ENCODE assay signal across 13 cellular contexts in genomic region chr11:118321386-118322082, GRCh38. TPM values are rescaled to one million over a fixed set of nuclear protein-coding genes. Genes with fewer than 3 reads are reported as not detected.
DNase-seq lines count a peak whose midpoint lies in the region; ATAC-seq, FAIRE-seq and TF ChIP-seq lines count a peak whose summit lies in the region.
"Had no signal": no experiment of that assay in that cellular context is flagged by ENCODE, and none has a peak within 500 bp of the region (broad histone marks: within the 10 kb centered on the region; RNA-seq: fewer than 3 reads in every experiment).

No MANE protein-coding gene starts in this region.

- DNase-seq in GM13976 (ENCODE audit: low spot score) = peak; percentile 41
- DNase-seq in OCI-M1 (lab: John Stamatoyannopoulos, UW) = peak; percentile 75
- peak; percentile 32 for DNase-seq in HepG2 (ENCODE audit: low spot score)
- no peak for DNase-seq in nephron progenitor cell
- no peak for DNase-seq in foreskin melanocyte
- DNase-seq in A172 (ENCODE audit: low spot score) = no peak
- DNase-seq: activated CD4-positive, CD25-positive, alpha-beta regulatory T cell; posterior cingulate gyrus; stimulated activated CD4-positive, alpha-beta T cell treated with anti-CD3 and anti-CD28 coated beads, Interleukin-4, amount 100 ng/mL, for 24 hours had no signal

- no peak for TF ChIP-seq RAD21 in HepG2 (CRISPR knock-in tag; IDR thresholded peaks at IDR 0.05)

- peak overlapping the region in 1 of 11 experiments; percentile 5; a peak in 1 of 22 replicates for H3K9ac ChIP-seq in BLaER1 treated with 17β-estradiol and CSF1 and Interleukin-3, amounts not matched to agents 10 nM and 100 nM
- no peak overlapping the region for H3K9ac ChIP-seq in HepG2 (ENCODE audit: insufficient read depth, low read depth, low read length)

- no peaks in the 10 kb centered on the region for H3K36me3 Mint-ChIP-seq in nephron progenitor cell (ENCODE audit: low read depth)

- H4K20me1 ChIP-seq in BLaER1 treated with 17β-estradiol and CSF1 and Interleukin-3, amounts not matched to agents 10 nM and 100 nM = no peaks in the 10 kb centered on the region
- H4K20me1 ChIP-seq in HepG2 (ENCODE audit: insufficient read depth, low read length) = no peaks in the 10 kb centered on the region

- H3K9me3 ChIP-seq in BLaER1 treated with 17β-estradiol and CSF1 and Interleukin-3, amounts not matched to agents 10 nM and 100 nM (replicated peaks in 1 of 11) = peaks cover 0 to 5% (median 0%) of the 10 kb centered on the region in 11 experiments; a peak in 2 of 22 replicates
- H3K9me3 ChIP-seq in HepG2 (ENCODE audit: low read length) = no peaks in the 10 kb centered on the region

- peaks cover 48 to 66% (median 58%) of the 10 kb centered on the region in 10 experiments for H3K4me1 ChIP-seq in BLaER1 treated with 17β-estradiol and CSF1 and Interleukin-3, amounts not matched to agents 10 nM and 100 nM
- H3K4me1 ChIP-seq in HepG2 (ENCODE audit: insufficient read depth, low read length) = peaks cover 18% of the 10 kb centered on the region

- intact Hi-C loops in HepG2 (cut with micrococcal nuclease; ENCODE audit: unreplicated experiment) = no loop called here

- no peaks in the 10 kb centered on the region for H3K36me3 ChIP-seq in BLaER1 treated with 17β-estradiol and CSF1 and Interleukin-3, amounts not matched to agents 10 nM and 100 nM
- no peaks in the 10 kb centered on the region for H3K36me3 ChIP-seq in HepG2 (replicated peaks in 1 of 2; ENCODE audit: control insufficient read depth in 1 of 2, insufficient read depth in 2 of 2, low read length in 2 of 2)

- H3K79me2 ChIP-seq in HepG2 (ENCODE audit: insufficient read depth, low read length) = no peaks in the 10 kb centered on the region

- POLR2A ChIA-PET in HepG2 (lab: Yijun Ruan, JAX) = interaction anchor here (1.0 kb wide), 1 partner anchor 38 kb away, joined by 3 read pairs; the partner anchor contains the start of gene UBE4A

- peaks cover 30% of the 10 kb centered on the region for H3K27me3 Mint-ChIP-seq in nephron progenitor cell (ENCODE audit: low read depth, poor library complexity)

- peaks cover 4% of the 10 kb centered on the region for H3K9me3 Mint-ChIP-seq in nephron progenitor cell

- CTCF ChIA-PET in HepG2 (lab: Yijun Ruan, JAX; ENCODE audit: low intra/inter-chr PET ratio, low total read pairs) = no interaction called here

- 1% methylated on average over 5 of the region's 5 CpGs for whole genome bisulfite sequencing in HepG2 (ENCODE audit: low lambda C conversion rate)

- no peak overlapping the region for H3K4me3 ChIP-seq in BLaER1 treated with 17β-estradiol and CSF1 and Interleukin-3, amounts not matched to agents 10 nM and 100 nM
- H3K4me3 ChIP-seq in HepG2 (replicated peaks in 1 of 3; ENCODE audit: insufficient read depth in 1 of 3, low read depth in 2 of 3, low read length in 3 of 3) = no peak overlapping the region

- no peaks in the 10 kb centered on the region for H3K27me3 ChIP-seq in BLaER1 treated with 17β-estradiol and CSF1 and Interleukin-3, amounts not matched to agents 10 nM and 100 nM
- H3K27me3 ChIP-seq in HepG2 (ENCODE audit: control insufficient read depth in 1 of 2, insufficient read depth in 2 of 2, low read length in 2 of 2) = peaks cover 5 to 37% of the 10 kb centered on the region in 2 experiments; a peak in 3 of 5 replicates

- no peak overlapping the region for H3K4me3 Mint-ChIP-seq in nephron progenitor cell

- no peak overlapping the region for H3K27ac Mint-ChIP-seq in nephron progenitor cell

- peaks cover 6% of the 10 kb centered on the region for H3K4me1 Mint-ChIP-seq in nephron progenitor cell

- peak overlapping the region; percentile 16 to 95 (median 52); a peak in 21 of 22 replicates for H3K4me2 ChIP-seq in BLaER1 treated with 17β-estradiol and CSF1 and Interleukin-3, amounts not matched to agents 10 nM and 100 nM
- peak overlapping the region; percentile 38; the same call in 1 of the 2 replicates for H3K4me2 ChIP-seq in HepG2 (ENCODE audit: low read depth, low read length)

- no peak overlapping the region for H2AFZ ChIP-seq in HepG2 (ENCODE audit: low read length)

- in situ Hi-C loops in GM13976 (cut with MboI; ENCODE audit: low sequenced_read_pairs, unreplicated experiment) = no loop called here
- in situ Hi-C loops in HepG2 (cut with HindIII; ENCODE audit: extremely low pct_ligation_motif_present, low pct_unique_long_range_greater_than_20kb) = no loop called here

- BruUV-seq in HepG2 (replicated peaks; lab: Mats Ljungman, UMichigan) = no TSS peak

- ATAC-seq in HepG2 = peak; percentile 47; the same call in 2 of the 3 replicates
- no peak for ATAC-seq in GM21529 (IDR thresholded peaks at IDR 0.05; ENCODE audit: unreplicated experiment)

- TF ChIP-seq CTCF in GM13976 (IDR thresholded peaks at IDR 0.05; ENCODE audit: borderline replicate concordance, control extremely low read depth, extremely low read depth, insufficient read depth, missing control alignments) (no peak), HepG2 (CRISPR knock-in tag; IDR thresholded peaks at IDR 0.05) (no peak), nephron progenitor cell (IDR thresholded peaks at IDR 0.05) (no peak)

- FAIRE-seq in HepG2 (lab: Jason Lieb, UNC) = no peak
- FAIRE-seq: keratinocyte had no signal

- no peak for TF ChIP-seq EP300 in HepG2 (IDR thresholded peaks at IDR 0.05; ENCODE audit: low read depth in 2 of 2, low read length in 2 of 2)
- TF ChIP-seq EP300 in HepG2 (CRISPR knock-in tag; IDR thresholded peaks at IDR 0.05; ENCODE audit: borderline replicate concordance) = no peak

- TF ChIP-seq POLR2A in HepG2 (IDR thresholded peaks at IDR 0.05; ENCODE audit: insufficient read depth in 1 of 2, low read depth in 2 of 2, low read length in 2 of 2) = no peak

- H3K27ac ChIP-seq in BLaER1 treated with 17β-estradiol and CSF1 and Interleukin-3, amounts not matched to agents 10 nM and 100 nM = peak overlapping the region in 5 of 11 experiments; percentile 15 to 42 (median 34); a peak in 7 of 22 replicates
- H3K27ac ChIP-seq in HepG2 (ENCODE audit: extremely low read length, insufficient read depth, low read length) = no peak overlapping the region

RNA-seq across cellular contexts. Expression of gene CD3E, which starts 17.0 kb away (rescaled TPM):
- not detected in 2 replicates for total RNA-seq in HepG2 (2016; rRNA removed; fragmentation: Illumina TruSeq; extraction: Trizol)
- not detected in 2 replicates for total RNA-seq in HepG2 (2016; cell fraction: cytosol; rRNA removed; fragmentation: Illumina TruSeq; extraction: Trizol; ENCODE audit: low read depth)
- not detected in 2 replicates for total RNA-seq in HepG2 (2016; cell fraction: insoluble cytoplasmic fraction; rRNA removed; fragmentation: Illumina TruSeq; extraction: Trizol)
- total RNA-seq in HepG2 (2016; cell fraction: membrane; rRNA removed; fragmentation: Illumina TruSeq; extraction: Trizol) = not detected in 2 replicates
- total RNA-seq in HepG2 (2016; cell fraction: nucleus; rRNA removed; fragmentation: Illumina TruSeq; extraction: Trizol) = not detected in 2 replicates
- not detected in 2 replicates for polyA plus RNA-seq in HepG2 (2011; rRNA removed)
- polyA plus RNA-seq in HepG2 (2011; cell fraction: cytosol; rRNA removed) = not detected in 2 replicates
- polyA plus RNA-seq in HepG2 (2011; cell fraction: nucleus; rRNA removed) = not detected in 2 replicates
- not detected in 2 replicates for polyA plus RNA-seq in HepG2 (2012)
- not detected in 2 replicates for polyA plus RNA-seq in HepG2 (2016; cell fraction: cytosol; fragmentation: Illumina TruSeq; extraction: Trizol; ENCODE audit: low read depth)
- polyA plus RNA-seq in HepG2 (2016; cell fraction: insoluble cytoplasmic fraction; fragmentation: Illumina TruSeq; extraction: Trizol; ENCODE audit: low read depth) = not detected in 2 replicates
- polyA plus RNA-seq in HepG2 (2016; cell fraction: membrane; fragmentation: Illumina TruSeq; extraction: Trizol; ENCODE audit: low read depth) = not detected in 2 replicates
- polyA plus RNA-seq in HepG2 (2016; cell fraction: nucleus; fragmentation: Illumina TruSeq; extraction: Trizol; ENCODE audit: insufficient read depth, low read depth) = not detected in 2 replicates
- not detected in 2 replicates for polyA minus RNA-seq in HepG2 (2011; rRNA and poly(A)+ RNA removed; ENCODE audit: low replicate concordance)
- not detected in 2 replicates for polyA minus RNA-seq in HepG2 (2011; cell fraction: cytosol; rRNA and poly(A)+ RNA removed)
- polyA minus RNA-seq in HepG2 (2011; cell fraction: nucleus; rRNA and poly(A)+ RNA removed) = not detected in 2 replicates
- total RNA-seq in A172 (2014; rRNA removed; shearing (Covaris generic)) = not detected in 2 replicates
- total RNA-seq: cerebellum had no signal
- polyA plus RNA-seq: keratinocyte had no signal

RNA-seq across cellular contexts. Expression of gene CD3D, which starts 21.0 kb away (rescaled TPM):
- 0.25 and 0.66 TPM in 2 replicates for total RNA-seq in HepG2 (2016; rRNA removed; fragmentation: Illumina TruSeq; extraction: Trizol)
- total RNA-seq in HepG2 (2016; cell fraction: cytosol; rRNA removed; fragmentation: Illumina TruSeq; extraction: Trizol; ENCODE audit: low read depth) = not detected in 2 replicates
- total RNA-seq in HepG2 (2016; cell fraction: insoluble cytoplasmic fraction; rRNA removed; fragmentation: Illumina TruSeq; extraction: Trizol) = 0.30 and 0.58 TPM in 2 replicates
- not detected in 2 replicates for total RNA-seq in HepG2 (2016; cell fraction: membrane; rRNA removed; fragmentation: Illumina TruSeq; extraction: Trizol)
- total RNA-seq in HepG2 (2016; cell fraction: nucleus; rRNA removed; fragmentation: Illumina TruSeq; extraction: Trizol) = 0.81 TPM in 1 of 2 replicates, not detected in the other
- polyA plus RNA-seq in HepG2 (2011; rRNA removed) = 6.6 and 7.2 TPM in 2 replicates
- 5.8 and 6.4 TPM in 2 replicates for polyA plus RNA-seq in HepG2 (2011; cell fraction: cytosol; rRNA removed)
- 1.00 and 1.8 TPM in 2 replicates for polyA plus RNA-seq in HepG2 (2011; cell fraction: nucleus; rRNA removed)
- 1.5 and 2.9 TPM in 2 replicates for polyA plus RNA-seq in HepG2 (2012)
- polyA plus RNA-seq in HepG2 (2016; cell fraction: cytosol; fragmentation: Illumina TruSeq; extraction: Trizol; ENCODE audit: low read depth) = 0.12 TPM in 1 of 2 replicates, not detected in the other
- 0.40 and 0.81 TPM in 2 replicates for polyA plus RNA-seq in HepG2 (2016; cell fraction: insoluble cytoplasmic fraction; fragmentation: Illumina TruSeq; extraction: Trizol; ENCODE audit: low read depth)
- polyA plus RNA-seq in HepG2 (2016; cell fraction: membrane; fragmentation: Illumina TruSeq; extraction: Trizol; ENCODE audit: low read depth) = not detected in 2 replicates
- 1.3 TPM in 1 of 2 replicates, not detected in the other for polyA plus RNA-seq in HepG2 (2016; cell fraction: nucleus; fragmentation: Illumina TruSeq; extraction: Trizol; ENCODE audit: insufficient read depth, low read depth)
- 0.23 and 2.9 TPM in 2 replicates for polyA minus RNA-seq in HepG2 (2011; rRNA and poly(A)+ RNA removed; ENCODE audit: low replicate concordance)
- polyA minus RNA-seq in HepG2 (2011; cell fraction: cytosol; rRNA and poly(A)+ RNA removed) = 1.3 and 4.3 TPM in 2 replicates
- polyA minus RNA-seq in HepG2 (2011; cell fraction: nucleus; rRNA and poly(A)+ RNA removed) = not detected in 2 replicates
- total RNA-seq in A172 (2014; rRNA removed; shearing (Covaris generic)) = not detected in 2 replicates
- polyA plus RNA-seq: keratinocyte had no signal

RNA-seq across cellular contexts. Expression of gene CD3G, which starts 22.6 kb away (rescaled TPM):
- total RNA-seq in HepG2 (2016; rRNA removed; fragmentation: Illumina TruSeq; extraction: Trizol) = not detected in 2 replicates
- not detected in 2 replicates for total RNA-seq in HepG2 (2016; cell fraction: cytosol; rRNA removed; fragmentation: Illumina TruSeq; extraction: Trizol; ENCODE audit: low read depth)
- total RNA-seq in HepG2 (2016; cell fraction: insoluble cytoplasmic fraction; rRNA removed; fragmentation: Illumina TruSeq; extraction: Trizol) = not detected in 2 replicates
- not detected in 2 replicates for total RNA-seq in HepG2 (2016; cell fraction: membrane; rRNA removed; fragmentation: Illumina TruSeq; extraction: Trizol)
- total RNA-seq in HepG2 (2016; cell fraction: nucleus; rRNA removed; fragmentation: Illumina TruSeq; extraction: Trizol) = not detected in 2 replicates
- not detected in 2 replicates for polyA plus RNA-seq in HepG2 (2011; rRNA removed)
- 0.03 TPM in 2 replicates for polyA plus RNA-seq in HepG2 (2011; cell fraction: cytosol; rRNA removed)
- polyA plus RNA-seq in HepG2 (2011; cell fraction: nucleus; rRNA removed) = not detected in 2 replicates
- not detected in 2 replicates for polyA plus RNA-seq in HepG2 (2012)
- not detected in 2 replicates for polyA plus RNA-seq in HepG2 (2016; cell fraction: cytosol; fragmentation: Illumina TruSeq; extraction: Trizol; ENCODE audit: low read depth)
- polyA plus RNA-seq in HepG2 (2016; cell fraction: insoluble cytoplasmic fraction; fragmentation: Illumina TruSeq; extraction: Trizol; ENCODE audit: low read depth) = not detected in 2 replicates
- polyA plus RNA-seq in HepG2 (2016; cell fraction: membrane; fragmentation: Illumina TruSeq; extraction: Trizol; ENCODE audit: low read depth) = not detected in 2 replicates
- polyA plus RNA-seq in HepG2 (2016; cell fraction: nucleus; fragmentation: Illumina TruSeq; extraction: Trizol; ENCODE audit: insufficient read depth, low read depth) = not detected in 2 replicates
- polyA minus RNA-seq in HepG2 (2011; rRNA and poly(A)+ RNA removed; ENCODE audit: low replicate concordance) = not detected in 2 replicates
- polyA minus RNA-seq in HepG2 (2011; cell fraction: cytosol; rRNA and poly(A)+ RNA removed) = not detected in 2 replicates
- polyA minus RNA-seq in HepG2 (2011; cell fraction: nucleus; rRNA and poly(A)+ RNA removed) = not detected in 2 replicates
- not detected in 2 replicates for total RNA-seq in A172 (2014; rRNA removed; shearing (Covaris generic))
- total RNA-seq: cerebellum had no signal
- polyA plus RNA-seq: keratinocyte had no signal

RNA-seq across cellular contexts. Expression of gene UBE4A, which starts 37.9 kb away (rescaled TPM):
- total RNA-seq in HepG2 (2016; rRNA removed; fragmentation: Illumina TruSeq; extraction: Trizol) = 24.8 and 32.7 TPM in 2 replicates
- 9.0 and 10.7 TPM in 2 replicates for total RNA-seq in HepG2 (2016; cell fraction: cytosol; rRNA removed; fragmentation: Illumina TruSeq; extraction: Trizol; ENCODE audit: low read depth)
- total RNA-seq in HepG2 (2016; cell fraction: insoluble cytoplasmic fraction; rRNA removed; fragmentation: Illumina TruSeq; extraction: Trizol) = 24.4 and 32.2 TPM in 2 replicates
- 8.6 and 10.2 TPM in 2 replicates for total RNA-seq in HepG2 (2016; cell fraction: membrane; rRNA removed; fragmentation: Illumina TruSeq; extraction: Trizol)
- total RNA-seq in HepG2 (2016; cell fraction: nucleus; rRNA removed; fragmentation: Illumina TruSeq; extraction: Trizol) = 51.5 and 55.7 TPM in 2 replicates
- 14.7 and 15.1 TPM in 2 replicates for polyA plus RNA-seq in HepG2 (2011; rRNA removed)
- 6.3 and 10.9 TPM in 2 replicates for polyA plus RNA-seq in HepG2 (2011; cell fraction: cytosol; rRNA removed)
- polyA plus RNA-seq in HepG2 (2011; cell fraction: nucleus; rRNA removed) = 22.7 and 27.7 TPM in 2 replicates
- polyA plus RNA-seq in HepG2 (2012) = 14.2 and 17.5 TPM in 2 replicates
- polyA plus RNA-seq in HepG2 (2016; cell fraction: cytosol; fragmentation: Illumina TruSeq; extraction: Trizol; ENCODE audit: low read depth) = 10.2 and 10.9 TPM in 2 replicates
- 14.3 and 15.0 TPM in 2 replicates for polyA plus RNA-seq in HepG2 (2016; cell fraction: insoluble cytoplasmic fraction; fragmentation: Illumina TruSeq; extraction: Trizol; ENCODE audit: low read depth)
- 2.3 and 3.4 TPM in 2 replicates for polyA plus RNA-seq in HepG2 (2016; cell fraction: membrane; fragmentation: Illumina TruSeq; extraction: Trizol; ENCODE audit: low read depth)
- 56.7 and 57.0 TPM in 2 replicates for polyA plus RNA-seq in HepG2 (2016; cell fraction: nucleus; fragmentation: Illumina TruSeq; extraction: Trizol; ENCODE audit: insufficient read depth, low read depth)
- polyA minus RNA-seq in HepG2 (2011; rRNA and poly(A)+ RNA removed; ENCODE audit: low replicate concordance) = 20.3 and 25.5 TPM in 2 replicates
- polyA minus RNA-seq in HepG2 (2011; cell fraction: cytosol; rRNA and poly(A)+ RNA removed) = 21.0 and 25.3 TPM in 2 replicates
- polyA minus RNA-seq in HepG2 (2011; cell fraction: nucleus; rRNA and poly(A)+ RNA removed) = 25.1 and 32.6 TPM in 2 replicates
- 24.8 and 25.4 TPM in 2 replicates for total RNA-seq in A172 (2014; rRNA removed; shearing (Covaris generic))

RNA-seq across cellular contexts. Expression of gene MPZL2, which starts 57.4 kb away (rescaled TPM):
- 16.6 and 27.9 TPM in 2 replicates for total RNA-seq in HepG2 (2016; rRNA removed; fragmentation: Illumina TruSeq; extraction: Trizol)
- total RNA-seq in HepG2 (2016; cell fraction: cytosol; rRNA removed; fragmentation: Illumina TruSeq; extraction: Trizol; ENCODE audit: low read depth) = 2.2 and 2.3 TPM in 2 replicates
- total RNA-seq in HepG2 (2016; cell fraction: insoluble cytoplasmic fraction; rRNA removed; fragmentation: Illumina TruSeq; extraction: Trizol) = 14.3 and 27.1 TPM in 2 replicates
- 4.6 and 5.7 TPM in 2 replicates for total RNA-seq in HepG2 (2016; cell fraction: membrane; rRNA removed; fragmentation: Illumina TruSeq; extraction: Trizol)
- total RNA-seq in HepG2 (2016; cell fraction: nucleus; rRNA removed; fragmentation: Illumina TruSeq; extraction: Trizol) = 37.3 and 38.2 TPM in 2 replicates
- polyA plus RNA-seq in HepG2 (2011; rRNA removed) = 41.0 and 53.7 TPM in 2 replicates
- 26.1 and 32.3 TPM in 2 replicates for polyA plus RNA-seq in HepG2 (2011; cell fraction: cytosol; rRNA removed)
- polyA plus RNA-seq in HepG2 (2011; cell fraction: nucleus; rRNA removed) = 33.6 and 34.4 TPM in 2 replicates
- polyA plus RNA-seq in HepG2 (2012) = 19.5 and 32.5 TPM in 2 replicates
- 1.4 and 1.6 TPM in 2 replicates for polyA plus RNA-seq in HepG2 (2016; cell fraction: cytosol; fragmentation: Illumina TruSeq; extraction: Trizol; ENCODE audit: low read depth)
- polyA plus RNA-seq in HepG2 (2016; cell fraction: insoluble cytoplasmic fraction; fragmentation: Illumina TruSeq; extraction: Trizol; ENCODE audit: low read depth) = 14.0 and 15.4 TPM in 2 replicates
- 2.7 and 3.2 TPM in 2 replicates for polyA plus RNA-seq in HepG2 (2016; cell fraction: membrane; fragmentation: Illumina TruSeq; extraction: Trizol; ENCODE audit: low read depth)
- polyA plus RNA-seq in HepG2 (2016; cell fraction: nucleus; fragmentation: Illumina TruSeq; extraction: Trizol; ENCODE audit: insufficient read depth, low read depth) = 46.0 and 46.2 TPM in 2 replicates
- 46.6 and 89.0 TPM in 2 replicates for polyA minus RNA-seq in HepG2 (2011; rRNA and poly(A)+ RNA removed; ENCODE audit: low replicate concordance)
- polyA minus RNA-seq in HepG2 (2011; cell fraction: cytosol; rRNA and poly(A)+ RNA removed) = 16.1 and 23.3 TPM in 2 replicates
- 32.2 and 41.3 TPM in 2 replicates for polyA minus RNA-seq in HepG2 (2011; cell fraction: nucleus; rRNA and poly(A)+ RNA removed)
- not detected in 2 replicates for total RNA-seq in A172 (2014; rRNA removed; shearing (Covaris generic))

Comparison
In these comparisons a context has a peak if more than half of its experiments do, and no peak if none do; other contexts are left out.
1. DNase-seq: peak in GM13976 (single experiment), OCI-M1 (single experiment) and HepG2 (single experiment); none in nephron progenitor cell (single experiment), foreskin melanocyte (single experiment) and A172 (single experiment).